In the genomic region with DNA sequence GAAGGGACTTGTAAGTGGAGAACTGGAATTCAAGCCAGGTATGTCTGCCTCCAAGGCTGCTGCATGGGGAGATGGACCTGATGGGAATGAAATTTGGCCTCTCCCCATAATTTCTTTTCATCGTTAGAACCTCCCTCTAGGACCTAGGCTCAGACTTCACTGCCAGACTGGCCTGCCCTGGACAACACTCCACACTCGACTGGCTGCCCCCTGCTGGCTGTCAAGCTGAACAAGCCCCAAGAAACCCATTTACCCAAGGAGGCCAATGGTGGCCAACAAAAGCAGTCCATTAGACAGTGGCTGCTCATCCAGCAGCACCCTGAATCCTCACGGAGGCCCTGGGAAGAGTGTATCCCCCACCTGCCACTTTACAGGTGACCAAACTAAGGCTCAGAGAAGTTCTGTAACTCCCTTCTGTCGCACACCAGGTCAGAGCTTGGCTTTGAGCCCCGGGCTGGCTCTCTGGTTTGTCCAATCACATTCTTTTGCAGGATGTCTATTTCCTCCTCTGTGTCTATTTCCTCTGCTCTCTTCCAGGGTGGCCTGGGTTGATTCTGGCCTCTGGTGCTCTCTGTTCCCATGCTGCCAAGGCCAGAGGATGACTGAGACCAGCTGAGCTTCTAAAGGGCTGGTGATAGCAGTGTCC, we compare ENCODE assay signal across 10 cellular contexts. TPM values are rescaled to one million over a fixed set of nuclear protein-coding genes. Genes with fewer than 3 reads are reported as not detected.
DNase-seq lines count a peak whose midpoint lies in the region; ATAC-seq and TF ChIP-seq lines count a peak whose summit lies in the region.
"Had no signal": no experiment of that assay in that cellular context is flagged by ENCODE, and none has a peak within 500 bp of the region (broad histone marks: within the 10 kb centered on the region; RNA-seq: fewer than 3 reads in every experiment).

No MANE protein-coding gene starts in this region.

- H3K4me3 Mint-ChIP-seq in activated T-cell treated with anti-CD3 and anti-CD28 coated beads, Interleukin-2, amount 50 U/mL, for 72 hours, result no peak overlapping the region

- TF ChIP-seq CTCF in GM12873 (IDR thresholded peaks at IDR 0.05; ENCODE audit: insufficient read depth, low read depth, low read length, missing control alignments), result peak; percentile 79
- no peak for TF ChIP-seq CTCF in ovary (IDR thresholded peaks at IDR 0.05)

- no peaks in the 10 kb centered on the region for H3K9me3 Mint-ChIP-seq in activated T-cell treated with anti-CD3 and anti-CD28 coated beads, Interleukin-2, amount 50 U/mL, for 72 hours

- no peaks in the 10 kb centered on the region for H3K36me3 Mint-ChIP-seq in activated T-cell treated with anti-CD3 and anti-CD28 coated beads, Interleukin-2, amount 50 U/mL, for 72 hours (ENCODE audit: insufficient read depth in 2 of 2)

- H3K4me1 Mint-ChIP-seq in activated T-cell treated with anti-CD3 and anti-CD28 coated beads, Interleukin-2, amount 50 U/mL, for 72 hours (ENCODE audit: low read depth), result no peaks in the 10 kb centered on the region

- no peak for TF ChIP-seq POLR2A in ovary (IDR thresholded peaks at IDR 0.05)

- TF ChIP-seq EP300 in ovary (IDR thresholded peaks at IDR 0.05), result no peak

- ATAC-seq in activated T-cell treated with anti-CD3 and anti-CD28 coated beads, Interleukin-2, amount 50 U/mL, for 72 hours (replicated peaks in 1 of 2), result peak; percentile 64 to 78
- ATAC-seq in left cardiac atrium, result peak in 1 of 2 donors; percentile 57

- no peak overlapping the region for H3K4me3 ChIP-seq in ovary
- H3K4me3 ChIP-seq: skin epidermis had no signal

- H3K9me3 ChIP-seq in ovary, result no peaks in the 10 kb centered on the region

- H3K27ac Mint-ChIP-seq in activated T-cell treated with anti-CD3 and anti-CD28 coated beads, Interleukin-2, amount 50 U/mL, for 72 hours, result no peak overlapping the region

- H3K4me1 ChIP-seq in ovary (ENCODE audit: insufficient read depth), result no peaks in the 10 kb centered on the region

- no peaks in the 10 kb centered on the region for H3K36me3 ChIP-seq in ovary

- H3K27ac ChIP-seq in ovary, result no peak overlapping the region
- H3K27ac ChIP-seq: skin epidermis had no signal

- intact Hi-C loops in left cardiac atrium (cut with DNase I), result loop anchor here in 1 of 2 donors (10.0 kb wide), 1 partner anchor 97 kb away; no protein-coding TSS in a partner anchor
- intact Hi-C loops in ovary (cut with DNase I), result no loop called here

- peaks cover 1% of the 10 kb centered on the region for H3K27me3 Mint-ChIP-seq in activated T-cell treated with anti-CD3 and anti-CD28 coated beads, Interleukin-2, amount 50 U/mL, for 72 hours (ENCODE audit: low read depth)

- WGBS in ovary, 3 donors, result 70 to 72% (median 71%) methylated on average over 5 of the region's 5 CpGs

- no peaks in the 10 kb centered on the region for H3K27me3 ChIP-seq in ovary

- peak; percentile 12 for DNase-seq in NOMO-1 treated with dmso at 0.1 percent for 144 hours (lab: John Stamatoyannopoulos, UW; ENCODE audit: unreplicated experiment)
- DNase-seq in activated T-cell treated with anti-CD3 and anti-CD28 coated beads, Interleukin-2, amount 50 U/mL, for 72 hours, result peak; percentile 66 to 68
- peak; percentile 38 for DNase-seq in left cardiac atrium
- peak; percentile 64 to 71 for DNase-seq in stimulated activated CD4-positive, alpha-beta T cell treated with anti-CD3 and anti-CD28 coated beads, Interleukin-2, amount 100 ng/mL, for 24 hours
- no peak for DNase-seq in ureter (ENCODE audit: low spot score)
- DNase-seq in NCI-H2107 treated with DMSO at 0.1 percent for 48 hours (lab: John Stamatoyannopoulos, UW; ENCODE audit: unreplicated experiment), result no peak
- DNase-seq in ovary, result no peak

RNA-seq across cellular contexts. Expression of a gene that starts 3.8 kb away (rescaled TPM):
- not detected for total RNA-seq in activated T-cell treated with anti-CD3 and anti-CD28 coated beads, Interleukin-2, amount 50 U/mL, for 72 hours
- total RNA-seq in left cardiac atrium, result not detected
- not detected for total RNA-seq in ureter
- total RNA-seq in ovary, result 1 to 10 TPM in 1 of 7 donors, under 1 TPM in 3, not detected in 3; 0.28 to 1.4 (median 0.47) TPM
- polyA plus RNA-seq in ovary, result under 1 TPM in 1 of 2 donors, not detected in 1; 0.11 TPM
- total RNA-seq: T-helper 1 cell treated with Interleukin-12 subunit alpha and Interleukin-12 subunit beta and Interleukin-4 antibody, amounts not matched to agents 30 ng/mL and 1 ng/mL, for 36 hours had no signal

RNA-seq across cellular contexts. Expression of a gene that starts 11.6 kb away (rescaled TPM):
- 10 to 100 TPM; 19.6 to 22.1 TPM for total RNA-seq in activated T-cell treated with anti-CD3 and anti-CD28 coated beads, Interleukin-2, amount 50 U/mL, for 72 hours
- 10 to 100 TPM in 1 of 2 donors, 1 to 10 TPM in 1; 9.0 to 10.1 TPM for total RNA-seq in left cardiac atrium
- total RNA-seq in ureter, result 60.8 TPM
- 10 to 100 TPM; 16.8 to 26.0 (median 21.4) TPM for total RNA-seq in ovary
- polyA plus RNA-seq in ovary, result 10 to 100 TPM; 14.2 to 14.4 TPM

Comparison
In these comparisons a context has a peak if more than half of its experiments do, and no peak if none do; other contexts are left out.
1. DNase-seq: peak in NOMO-1 treated with dmso at 0.1 percent for 144 hours (single experiment), activated T-cell treated with anti-CD3 and anti-CD28 coated beads, Interleukin-2, amount 50 U/mL, for 72 hours (2 of 2), left cardiac atrium (single experiment) and stimulated activated CD4-positive, alpha-beta T cell treated with anti-CD3 and anti-CD28 coated beads, Interleukin-2, amount 100 ng/mL, for 24 hours (2 of 2); none in ureter (single experiment), NCI-H2107 treated with DMSO at 0.1 percent for 48 hours (single experiment) and ovary (0 of 5).